In the genomic region with DNA sequence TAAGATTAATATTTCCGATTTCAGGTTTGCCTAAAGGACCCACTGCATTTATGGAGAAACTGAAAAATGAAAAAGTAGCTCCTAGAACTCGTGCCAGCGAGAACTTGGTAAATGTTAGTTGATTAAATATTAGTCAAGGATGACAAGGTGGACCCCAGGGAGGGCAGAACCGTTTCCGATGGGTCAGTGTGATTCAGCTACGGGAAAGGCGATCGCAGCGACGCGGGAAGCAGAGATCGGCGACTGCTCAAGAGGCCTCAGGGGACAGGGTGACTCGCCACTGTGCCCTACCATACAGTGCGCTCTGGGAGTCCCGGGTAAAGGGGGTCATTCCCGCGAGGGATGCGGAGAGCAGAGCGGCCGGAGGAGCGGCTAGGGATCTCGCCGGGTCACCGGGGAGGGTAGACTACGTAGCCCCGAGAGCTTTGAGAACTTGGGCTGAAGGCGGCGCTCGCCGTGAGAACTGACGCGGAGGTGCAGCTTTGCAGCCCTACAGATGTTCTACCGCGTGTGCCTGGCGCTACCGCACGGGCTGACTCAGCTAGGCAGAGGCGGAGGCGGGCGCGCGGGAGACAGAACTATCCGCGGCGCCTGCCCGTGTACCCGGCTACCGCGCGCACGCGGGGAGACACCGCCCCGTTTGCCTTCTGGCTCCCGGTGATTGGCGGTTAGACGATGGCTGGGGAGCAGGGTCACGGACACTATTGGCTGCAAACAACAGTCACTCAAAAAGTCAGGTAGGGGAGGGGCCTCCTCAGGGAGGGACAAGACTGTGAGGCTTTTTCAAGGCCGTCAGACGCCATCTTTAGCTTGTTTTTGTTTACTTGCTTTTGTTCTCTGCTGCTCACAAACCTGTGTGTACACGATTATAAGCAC, we compare ENCODE assay signal across 8 cellular contexts. TPM values are rescaled to one million over a fixed set of nuclear protein-coding genes. Genes with fewer than 3 reads are reported as not detected.
DNase-seq lines count a peak whose midpoint lies in the region; ATAC-seq and TF ChIP-seq lines count a peak whose summit lies in the region.

No MANE protein-coding gene starts in this region.

- TF ChIP-seq CTCF in fibroblast of mammary gland (conservative IDR thresholded peaks at IDR 0.05; ENCODE audit: control insufficient read depth, insufficient read depth, low read depth, low read length) (peak; percentile 23), natural killer cell (IDR thresholded peaks at IDR 0.05) (peak; percentile 18)

- 0 out of 2 replicates have a peak, but pooled peaks cover 6% of the 10 kb centered on the region for H3K79me2 ChIP-seq in Karpas-422 (ENCODE audit: low read length)

- no peaks in the 10 kb centered on the region for H3K9me2 ChIP-seq in Karpas-422 (replicated peaks; ENCODE audit: insufficient read depth, low read length)

- H3K36me3 Mint-ChIP-seq in activated T-helper 17 cell treated with anti-CD3 and anti-CD28 coated beads, Interleukin-2, amount 50 U/mL, for 72 hours (ENCODE audit: low read depth) = no peaks in the 10 kb centered on the region
- no peaks in the 10 kb centered on the region for H3K36me3 Mint-ChIP-seq in natural killer cell

- H3K9me3 Mint-ChIP-seq in activated T-helper 17 cell treated with anti-CD3 and anti-CD28 coated beads, Interleukin-2, amount 50 U/mL, for 72 hours = no peaks in the 10 kb centered on the region
- H3K9me3 Mint-ChIP-seq in natural killer cell = no peaks in the 10 kb centered on the region

- peaks cover 44% of the 10 kb centered on the region for H3K4me1 ChIP-seq in Karpas-422 (ENCODE audit: low read length)

- H3K27me3 ChIP-seq in Karpas-422 (ENCODE audit: low read length) = no peaks in the 10 kb centered on the region

- H3K4me3 Mint-ChIP-seq in activated T-helper 17 cell treated with anti-CD3 and anti-CD28 coated beads, Interleukin-2, amount 50 U/mL, for 72 hours = peak overlapping the region; percentile 99
- H3K4me3 Mint-ChIP-seq in natural killer cell = peak overlapping the region; percentile 98

- ATAC-seq in GM21825 (IDR thresholded peaks at IDR 0.05; ENCODE audit: unreplicated experiment) = peak; percentile 95
- peak; percentile 98 for ATAC-seq in activated T-helper 17 cell treated with anti-CD3 and anti-CD28 coated beads, Interleukin-2, amount 50 U/mL, for 72 hours (replicated peaks)
- ATAC-seq in natural killer cell = peak; percentile 91 to 99 (median 93)

- DNase-seq in Daoy (ENCODE audit: low read depth) = peak; percentile 99
- peak; percentile 100 for DNase-seq in Karpas-422
- DNase-seq in RKO (ENCODE audit: low spot score) = peak; percentile 98
- DNase-seq in fibroblast of mammary gland (ENCODE audit: low read depth) = peak; percentile 98
- peak; percentile 95 for DNase-seq in natural killer cell
- peak; percentile 97 for DNase-seq in stimulated activated naive CD4-positive, alpha-beta T cell treated with Interleukin-2 at 50 U/mL for 16 hours (lab: John Stamatoyannopoulos, UW)

- peak overlapping the region; percentile 89 for H3K9ac ChIP-seq in Karpas-422 (ENCODE audit: low read length)

- H4K20me1 ChIP-seq in Karpas-422 (ENCODE audit: insufficient read depth, low read depth, low read length) = no peaks in the 10 kb centered on the region

- peak overlapping the region; percentile 59 for H3K27ac ChIP-seq in Karpas-422 (ENCODE audit: low read length)

- no peaks in the 10 kb centered on the region for H3K9me3 ChIP-seq in Karpas-422 (ENCODE audit: low read length)

- no peaks in the 10 kb centered on the region for H3K27me3 Mint-ChIP-seq in activated T-helper 17 cell treated with anti-CD3 and anti-CD28 coated beads, Interleukin-2, amount 50 U/mL, for 72 hours
- no peaks in the 10 kb centered on the region for H3K27me3 Mint-ChIP-seq in natural killer cell (ENCODE audit: low read depth in 2 of 2)

- peak overlapping the region; percentile 92 for H3K4me2 ChIP-seq in Karpas-422 (ENCODE audit: low read depth, low read length, poor library complexity, severe bottlenecking)

- intact Hi-C loops in natural killer cell (cut with micrococcal nuclease) = loop anchor here (1.0 to 5.0 kb wide), 3 partner anchors 28 to 78 kb away; partner anchors contain the start of genes CDH24, PRMT5 and PSMB5

- peak overlapping the region; percentile 97 for H3K27ac Mint-ChIP-seq in activated T-helper 17 cell treated with anti-CD3 and anti-CD28 coated beads, Interleukin-2, amount 50 U/mL, for 72 hours
- peak overlapping the region; percentile 97 to 98 for H3K27ac Mint-ChIP-seq in natural killer cell

- H2AFZ ChIP-seq in Karpas-422 (ENCODE audit: low read length) = peak overlapping the region; percentile 73

- peaks cover 20% of the 10 kb centered on the region for H3K4me1 Mint-ChIP-seq in activated T-helper 17 cell treated with anti-CD3 and anti-CD28 coated beads, Interleukin-2, amount 50 U/mL, for 72 hours
- peaks cover 30 to 38% of the 10 kb centered on the region in 2 donors for H3K4me1 Mint-ChIP-seq in natural killer cell

- no peaks in the 10 kb centered on the region for H3K36me3 ChIP-seq in Karpas-422 (ENCODE audit: insufficient read depth, low read length)

- H3K4me3 ChIP-seq in Karpas-422 (ENCODE audit: low read length) = peak overlapping the region; percentile 82
- peak overlapping the region; percentile 71 for H3K4me3 ChIP-seq in fibroblast of mammary gland (ENCODE audit: control insufficient read depth, low read depth, low read length)

RNA-seq across cellular contexts. Expression of gene C14orf93, which starts 3.2 kb away (rescaled TPM):
- total RNA-seq in Daoy (2014; rRNA removed; shearing (Covaris generic)) = 4.6 and 7.8 TPM in 2 replicates
- total RNA-seq in Karpas-422 (2014; rRNA removed; shearing (Covaris generic); ENCODE audit: low replicate concordance) = 21.6 and 43.2 TPM in 2 replicates
- total RNA-seq in activated T-helper 17 cell treated with anti-CD3 and anti-CD28 coated beads, Interleukin-2, amount 50 U/mL, for 72 hours = 1 to 10 TPM; 8.5 to 9.6 TPM
- total RNA-seq in natural killer cell = 10 to 100 TPM; 12.1 to 15.1 (median 13.6) TPM

RNA-seq across cellular contexts. Expression of gene AJUBA, which starts 24.4 kb away (rescaled TPM):
- total RNA-seq in Daoy (2014; rRNA removed; shearing (Covaris generic)) = 70.2 and 94.8 TPM in 2 replicates
- not detected in 2 replicates for total RNA-seq in Karpas-422 (2014; rRNA removed; shearing (Covaris generic); ENCODE audit: low replicate concordance)
- 1 to 10 TPM; 1.1 to 7.5 TPM for total RNA-seq in activated T-helper 17 cell treated with anti-CD3 and anti-CD28 coated beads, Interleukin-2, amount 50 U/mL, for 72 hours
- under 1 TPM; 0.45 to 0.61 (median 0.56) TPM for total RNA-seq in natural killer cell

RNA-seq across cellular contexts. Expression of gene PSMB5, which starts 27.9 kb away (rescaled TPM):
- 476 and 523 TPM in 2 replicates for total RNA-seq in Daoy (2014; rRNA removed; shearing (Covaris generic))
- total RNA-seq in Karpas-422 (2014; rRNA removed; shearing (Covaris generic); ENCODE audit: low replicate concordance) = 65.4 and 67.1 TPM in 2 replicates
- total RNA-seq in activated T-helper 17 cell treated with anti-CD3 and anti-CD28 coated beads, Interleukin-2, amount 50 U/mL, for 72 hours = 100 to 1,000 TPM in 1 of 2 donors, 10 to 100 TPM in 1; 85.8 to 151 TPM
- 10 to 100 TPM; 15.7 to 19.1 (median 16.4) TPM for total RNA-seq in natural killer cell

RNA-seq across cellular contexts. Expression of gene PSMB11, which starts 35.2 kb away (rescaled TPM):
- total RNA-seq in Daoy (2014; rRNA removed; shearing (Covaris generic)) = not detected in 2 replicates
- total RNA-seq in Karpas-422 (2014; rRNA removed; shearing (Covaris generic); ENCODE audit: low replicate concordance) = not detected in 2 replicates
- not detected for total RNA-seq in activated T-helper 17 cell treated with anti-CD3 and anti-CD28 coated beads, Interleukin-2, amount 50 U/mL, for 72 hours
- total RNA-seq in natural killer cell = not detected

RNA-seq across cellular contexts. Expression of gene HAUS4, which starts 49.9 kb away (rescaled TPM):
- total RNA-seq in Daoy (2014; rRNA removed; shearing (Covaris generic)) = 31.0 and 42.7 TPM in 2 replicates
- total RNA-seq in Karpas-422 (2014; rRNA removed; shearing (Covaris generic); ENCODE audit: low replicate concordance) = 45.9 and 52.4 TPM in 2 replicates
- 10 to 100 TPM; 60.6 to 78.5 TPM for total RNA-seq in activated T-helper 17 cell treated with anti-CD3 and anti-CD28 coated beads, Interleukin-2, amount 50 U/mL, for 72 hours
- total RNA-seq in natural killer cell = 10 to 100 TPM; 17.0 to 21.2 (median 20.2) TPM

Comparison
In these comparisons a context has a peak if more than half of its experiments do, and no peak if none do; other contexts are left out.
1. Peak in every context shown above with its lines: DNase-seq, ATAC-seq, H3K4me3 ChIP-seq and H3K27ac ChIP-seq.